Comparison of ENCODE assay signal across 10 cellular contexts in the genomic region with DNA sequence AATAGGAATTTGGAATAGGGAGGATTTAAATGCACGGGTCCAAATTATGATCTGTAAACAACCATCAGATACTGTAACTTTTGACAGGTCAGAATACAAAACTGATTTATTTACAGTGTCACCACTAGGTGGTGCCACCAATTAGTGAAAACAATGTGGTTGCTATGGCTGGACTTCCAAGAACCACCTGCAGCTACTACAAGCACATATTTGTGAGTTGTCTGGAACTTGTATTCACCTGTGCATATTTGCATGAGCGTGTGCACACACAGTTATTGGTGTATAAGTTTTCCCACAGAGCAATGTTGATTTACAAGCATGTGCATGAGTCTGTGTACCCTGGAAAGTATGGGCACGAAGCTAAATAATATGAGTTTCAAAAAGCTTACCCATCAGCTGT. TPM values are rescaled to one million over a fixed set of nuclear protein-coding genes. Genes with fewer than 3 reads are reported as not detected.
DNase-seq lines count a peak whose midpoint lies in the region; ATAC-seq and TF ChIP-seq lines count a peak whose summit lies in the region.
"Had no signal": no experiment of that assay in that cellular context is flagged by ENCODE, and none has a peak within 500 bp of the region (broad histone marks: within the 10 kb centered on the region; RNA-seq: fewer than 3 reads in every experiment).

No MANE protein-coding gene starts in this region.

- H3K27ac ChIP-seq in RWPE2 (ENCODE audit: poor library complexity, severe bottlenecking): no peak overlapping the region
- H3K27ac ChIP-seq: epithelial cell of prostate had no signal

- ATAC-seq in RWPE2 (ENCODE audit: low read depth): no peak
- no peak for ATAC-seq in HG03354 (IDR thresholded peaks at IDR 0.05; ENCODE audit: poor library complexity, severe bottlenecking, unreplicated experiment)
- no peak for ATAC-seq in GM19467 (IDR thresholded peaks at IDR 0.05; ENCODE audit: unreplicated experiment)

- H3K27me3 ChIP-seq in RWPE2 (ENCODE audit: insufficient read depth, poor library complexity, severe bottlenecking): no peaks in the 10 kb centered on the region

- no peaks in the 10 kb centered on the region for H3K36me3 ChIP-seq in RWPE2 (ENCODE audit: low read depth)

- peak; percentile 35 for DNase-seq in stimulated activated CD4-positive, alpha-beta T cell treated with anti-CD3 and anti-CD28 coated beads, Interleukin-15, amount 100 ng/mL, for 24 hours
- DNase-seq in stimulated activated CD4-positive, alpha-beta T cell treated with anti-CD3 and anti-CD28 coated beads, Interleukin-4, amount 100 ng/mL, for 1 hour: no peak
- DNase-seq in LoVo (ENCODE audit: low spot score) (peak; percentile 66), RWPE2 (ENCODE audit: low spot score) (no peak), dermis blood vessel endothelial cell (peak; percentile 84), myocyte (ENCODE audit: low read depth) (peak; percentile 68)

- H3K4me3 ChIP-seq in RWPE2 (ENCODE audit: severe bottlenecking): no peak overlapping the region

- no peaks in the 10 kb centered on the region for H3K9me3 ChIP-seq in RWPE2 (ENCODE audit: severe bottlenecking)

- peak; percentile 86 for TF ChIP-seq CTCF in RWPE2 (IDR thresholded peaks at IDR 0.05; ENCODE audit: poor library complexity, severe bottlenecking)

- peaks cover 27% of the 10 kb centered on the region for H3K4me1 ChIP-seq in RWPE2 (ENCODE audit: insufficient read depth, poor library complexity, severe bottlenecking)

RNA-seq across cellular contexts. Expression of a gene that starts 3.0 kb away (rescaled TPM):
- total RNA-seq in dermis blood vessel endothelial cell (0.93 and 2.6 TPM in 2 replicates), myocyte (0.37 and 1.5 TPM in 2 replicates)
- polyA plus RNA-seq in myocyte (2012): 2.8 TPM

RNA-seq across cellular contexts. Expression of a gene that starts 6.2 kb away (rescaled TPM):
- total RNA-seq in dermis blood vessel endothelial cell (3.2 and 3.8 TPM in 2 replicates), myocyte (not detected in 2 replicates)
- polyA plus RNA-seq in myocyte (2012): 0.29 TPM

RNA-seq across cellular contexts. Expression of a gene that starts 32.8 kb away (rescaled TPM):
- total RNA-seq in dermis blood vessel endothelial cell (not detected in 2 replicates), myocyte (not detected in 2 replicates)
- not detected for polyA plus RNA-seq in myocyte (2012)
- polyA plus RNA-seq: thymus had no signal

RNA-seq across cellular contexts. Expression of a gene that starts 54.9 kb away (rescaled TPM):
- total RNA-seq in dermis blood vessel endothelial cell: not detected in 2 replicates
- total RNA-seq in myocyte: not detected in 2 replicates
- polyA plus RNA-seq in myocyte (2012): 0.08 TPM

Comparison
In these comparisons a context has a peak if more than half of its experiments do, and no peak if none do; other contexts are left out.
1. DNase-seq: peak in stimulated activated CD4-positive, alpha-beta T cell treated with anti-CD3 and anti-CD28 coated beads, Interleukin-15, amount 100 ng/mL, for 24 hours (single experiment), LoVo (single experiment), dermis blood vessel endothelial cell (single experiment) and myocyte (single experiment); none in stimulated activated CD4-positive, alpha-beta T cell treated with anti-CD3 and anti-CD28 coated beads, Interleukin-4, amount 100 ng/mL, for 1 hour (single experiment) and RWPE2 (single experiment).